ENCODE assay signal across 15 cellular contexts in genomic region chr5:44932922-44933585, GRCh38.
DNase-seq lines count a peak whose midpoint lies in the region; ATAC-seq and TF ChIP-seq lines count a peak whose summit lies in the region.
"Had no signal": no experiment of that assay in that cellular context is flagged by ENCODE, and none has a peak within 500 bp of the region (broad histone marks: within the 10 kb centered on the region; RNA-seq: fewer than 3 reads in every experiment).

No MANE protein-coding gene starts in this region.

- peaks cover 8 to 20% of the 10 kb centered on the region in 2 donors for H3K9me3 Mint-ChIP-seq in stimulated activated naive CD8-positive, alpha-beta T cell treated with anti-CD3 and anti-CD28 coated beads, Interleukin-15, amount 100 ng/mL, for 72 hours

- POLR2A ChIA-PET in GM10248 (lab: Yijun Ruan, JAX), result no interaction called here

- no peaks in the 10 kb centered on the region for H3K36me3 ChIP-seq in brain microvascular endothelial cell (replicated peaks)

- CTCF ChIA-PET in GM10248 (lab: Yijun Ruan, JAX), result interaction anchor here (1.1 to 1.8 kb wide), 3 partner anchors 10 to 23 kb away, joined by 3 to 5 read pairs (median 5); no protein-coding TSS in a partner anchor

- no peak overlapping the region for H3K4me3 Mint-ChIP-seq in stimulated activated naive CD8-positive, alpha-beta T cell treated with anti-CD3 and anti-CD28 coated beads, Interleukin-15, amount 100 ng/mL, for 72 hours
- H3K4me3 Mint-ChIP-seq: neural crest cell had no signal

- TF ChIP-seq CTCF in GM10248 (IDR thresholded peaks at IDR 0.05; ENCODE audit: control extremely low read depth, extremely low read depth, low read depth, missing control alignments) (no peak), brain microvascular endothelial cell (IDR thresholded peaks at IDR 0.05; ENCODE audit: low read depth, low read length, missing control alignments) (no peak)

- peak; percentile 96 for ATAC-seq in GM19324 (IDR thresholded peaks at IDR 0.05; ENCODE audit: low FRiP score, unreplicated experiment)
- peak; percentile 99 for ATAC-seq in HG02588 (IDR thresholded peaks at IDR 0.05; ENCODE audit: unreplicated experiment)
- peak; percentile 98 for ATAC-seq in HG03196 (IDR thresholded peaks at IDR 0.05; ENCODE audit: unreplicated experiment)
- no peak for ATAC-seq in stimulated activated naive CD8-positive, alpha-beta T cell treated with anti-CD3 and anti-CD28 coated beads, Interleukin-15, amount 100 ng/mL, for 72 hours

- H3K4me1 Mint-ChIP-seq in stimulated activated naive CD8-positive, alpha-beta T cell treated with anti-CD3 and anti-CD28 coated beads, Interleukin-15, amount 100 ng/mL, for 72 hours, result no peaks in the 10 kb centered on the region
- H3K4me1 Mint-ChIP-seq: neural crest cell had no signal

- H3K4me3 ChIP-seq in brain microvascular endothelial cell (ENCODE audit: low read depth, low read length), result no peak overlapping the region
- H3K4me3 ChIP-seq: smooth muscle cell had no signal

- H3K27me3 ChIP-seq in brain microvascular endothelial cell (replicated peaks), result no peaks in the 10 kb centered on the region

- H3K27ac Mint-ChIP-seq in stimulated activated naive CD8-positive, alpha-beta T cell treated with anti-CD3 and anti-CD28 coated beads, Interleukin-15, amount 100 ng/mL, for 72 hours, result no peak overlapping the region

- H3K27me3 Mint-ChIP-seq in stimulated activated naive CD8-positive, alpha-beta T cell treated with anti-CD3 and anti-CD28 coated beads, Interleukin-15, amount 100 ng/mL, for 72 hours, result no peaks in the 10 kb centered on the region

- DNase-seq in GM10248 (ENCODE audit: extremely low spot score) (peak; percentile 35), brain microvascular endothelial cell (no peak), NCI-H510A (lab: John Stamatoyannopoulos, UW) (no peak), UCSD-AML1 (lab: John Stamatoyannopoulos, UW; ENCODE audit: unreplicated experiment) (no peak)
- no peak for DNase-seq in stimulated activated naive CD8-positive, alpha-beta T cell treated with anti-CD3 and anti-CD28 coated beads, Interleukin-15, amount 100 ng/mL, for 72 hours
- DNase-seq: activated naive CD4-positive, alpha-beta T cell treated with anti-CD3 and anti-CD28 coated beads, Interleukin-2, amount 50 U/mL, for 16 hours; EL; foreskin fibroblast; NCI-H510A treated with DMSO at 0.1 percent for 48 hours; stimulated activated CD8-positive, alpha-beta memory T cell treated with anti-CD3 and anti-CD28 coated beads, Interleukin-4, amount 100 ng/mL, for 48 hours had no signal

- in situ Hi-C loops in brain microvascular endothelial cell (cut with HindIII; ENCODE audit: low pct_ligation_motif_present, low sequenced_read_pairs), result no loop called here

- H3K27ac ChIP-seq in brain microvascular endothelial cell, result no peak overlapping the region
